ENCODE assay signal across 12 cellular contexts in genomic region chr21:35323947-35324346, GRCh38.
A peak's percentile ranks its signal among the peaks of the same experiment; 100 is the strongest.
DNase-seq lines count a peak whose midpoint lies in the region; ATAC-seq and TF ChIP-seq lines count a peak whose summit lies in the region.
"Had no signal": no experiment of that assay in that cellular context is flagged by ENCODE, and none has a peak within 500 bp of the region (broad histone marks: within the 10 kb centered on the region; RNA-seq: fewer than 3 reads in every experiment).

No MANE protein-coding gene starts in this region.

- H3K14ac ChIP-seq in IMR-90 (replicated peaks; ENCODE audit: low read depth, low read length), result peak overlapping the region; percentile 48; the same call in 1 of the 2 replicates

- CTCF ChIA-PET in IMR-90 (lab: Yijun Ruan, JAX) (no interaction called here), RWPE1 (lab: Yijun Ruan, JAX) (no interaction called here)

- H3K4me3 ChIP-seq in IMR-90 (ENCODE audit: insufficient read depth, low read depth, low read length) (no peak overlapping the region), lower leg skin (ENCODE audit: low read depth, poor library complexity, severe bottlenecking) (no peak overlapping the region), stomach (no peak overlapping the region), MG63 (no peak overlapping the region)
- H3K4me3 ChIP-seq: dorsolateral prefrontal cortex had no signal

- H3K9me3 ChIP-seq in IMR-90 (ENCODE audit: control insufficient read depth, insufficient read depth, low read length) (no peaks in the 10 kb centered on the region), stomach (no peaks in the 10 kb centered on the region), MG63 (no peaks in the 10 kb centered on the region)

- 100% methylated on average over 1 of the region's 9 CpGs; no CpG with 5 or more reads in 1 of the 2 experiments for WGBS in IMR-90 (ENCODE audit: extremely low coverage in 2 of 2, insufficient read length in 1 of 2), 2 experiments
- WGBS in lower leg skin, 2 donors, result 60 to 67% methylated on average over 9 of the region's 9 CpGs
- 51 to 64% (median 62%) methylated on average over 9 of the region's 9 CpGs for WGBS in stomach, 5 donors

- H3K23ac ChIP-seq in IMR-90 (ENCODE audit: low read depth, low read length), result peak overlapping the region; percentile 73

- H3K4me1 ChIP-seq in IMR-90 (ENCODE audit: control insufficient read depth, insufficient read depth, low read length) (peaks cover 11% of the 10 kb centered on the region), stomach (peaks cover 3 to 31% (median 18%) of the 10 kb centered on the region in 4 donors)

- peak overlapping the region; percentile 54; the same call in 1 of the 3 replicates for H2BK15ac ChIP-seq in IMR-90 (ENCODE audit: low read depth, low read length)

- in situ Hi-C loops in IMR-90 (cut with MboI; ENCODE audit: low sequenced_read_pairs), result no loop called here

- H4K5ac ChIP-seq in IMR-90 (ENCODE audit: low read depth, low read length), result no peak overlapping the region; the same call in 1 of the 2 replicates

- dilution Hi-C loops in IMR-90 (cut with HindIII; ENCODE audit: low sequenced_read_pairs, unreplicated experiment), result no loop called here

- no peak overlapping the region for H3K9ac ChIP-seq in IMR-90 (ENCODE audit: low read depth, low read length)

- H3K18ac ChIP-seq in IMR-90 (ENCODE audit: low read depth, low read length), result peak overlapping the region; percentile 90; the same call in 1 of the 2 replicates

- H3K27me3 ChIP-seq in IMR-90 (ENCODE audit: control insufficient read depth, insufficient read depth, low read length), result no peaks in the 10 kb centered on the region
- H3K27me3 ChIP-seq in stomach, result no peaks in the 10 kb centered on the region
- no peaks in the 10 kb centered on the region for H3K27me3 ChIP-seq in MG63

- peak overlapping the region; percentile 61; the same call in 1 of the 2 replicates for H2BK120ac ChIP-seq in IMR-90 (ENCODE audit: low read depth, low read length)

- intact Hi-C loops in IMR-90 (cut with micrococcal nuclease) (no loop called here), lower leg skin (cut with DNase I; ENCODE audit: low total_unique reads) (no loop called here), stomach (cut with DNase I; ENCODE audit: low total_unique reads) (no loop called here)

- H3K9me1 ChIP-seq in IMR-90 (ENCODE audit: insufficient read depth, low read length), result peaks cover 14% of the 10 kb centered on the region; the same call in 1 of the 2 replicates

- H4K91ac ChIP-seq in IMR-90 (ENCODE audit: insufficient read depth, low read depth, low read length), result peak overlapping the region; percentile 47; the same call in 1 of the 2 replicates

- peak overlapping the region; percentile 50 to 52; a peak in 2 of 4 replicates for H4K8ac ChIP-seq in IMR-90 (ENCODE audit: low read depth in 2 of 2, low read length in 2 of 2)

- peak overlapping the region; percentile 9 for H2AFZ ChIP-seq in IMR-90 (replicated peaks; ENCODE audit: low read length, poor library complexity)

- ATAC-seq in IMR-90 (ENCODE audit: low read depth) (peak; percentile 18; the same call in 1 of the 2 replicates), GM21786 (IDR thresholded peaks at IDR 0.05; ENCODE audit: unreplicated experiment) (no peak)
- ATAC-seq: activated naive CD4-positive, alpha-beta T cell treated with anti-CD3 and anti-CD28 coated beads, Interleukin-2, amount 50 U/mL, for 72 hours had no signal

- H3K79me1 ChIP-seq in IMR-90 (ENCODE audit: low read depth in 1 of 2, low read length in 2 of 2), result no peaks in the 10 kb centered on the region

- no peak overlapping the region for H3K4me2 ChIP-seq in IMR-90 (ENCODE audit: low read depth, low read length)

- DNase-seq in IMR-90, result no peak
- DNase-seq in dedifferentiated amniotic fluid mesenchymal stem cell (ENCODE audit: extremely low spot score), result peak; percentile 25
- peak; percentile 38 to 87 for DNase-seq in lower leg skin (ENCODE audit: low spot score in 2 of 2)
- DNase-seq in stomach, result no peak
- no peak for DNase-seq in DMS79 treated with DMSO at 0.1 percent for 48 hours (lab: John Stamatoyannopoulos, UW)
- DNase-seq in RWPE1 (ENCODE audit: low spot score), result no peak
- no peak for DNase-seq in MG63
- DNase-seq: DND-41, dorsolateral prefrontal cortex, HCEC 1CT had no signal

- H2BK5ac ChIP-seq in IMR-90 (ENCODE audit: low read depth, low read length, poor library complexity, severe bottlenecking), result peak overlapping the region; percentile 66

- POLR2A ChIA-PET in IMR-90 (lab: Charles Lee; ENCODE audit: unreplicated experiment) (no interaction called here), RWPE1 (lab: Yijun Ruan, JAX; ENCODE audit: low non-redundant PET) (no interaction called here)

- TF ChIP-seq POLR2A in IMR-90 (IDR thresholded peaks at IDR 0.05; ENCODE audit: low read depth, low read length) (no peak), lower leg skin (IDR thresholded peaks at IDR 0.05) (no peak), stomach (IDR thresholded peaks at IDR 0.05) (no peak)

- 0 out of 2 replicates have a peak overlapping the region, but pooled peaks have one; percentile 68 for H2BK20ac ChIP-seq in IMR-90 (ENCODE audit: low read depth, low read length)

- peak overlapping the region; percentile 38; the same call in 1 of the 2 replicates for H3K56ac ChIP-seq in IMR-90 (ENCODE audit: extremely low read depth, insufficient read depth, low read length)

- BruUV-seq in IMR-90 (replicated peaks; lab: Mats Ljungman, UMichigan), result no TSS peak

- no peak for TF ChIP-seq RAD21 in IMR-90 (IDR thresholded peaks at IDR 0.05; ENCODE audit: low read length)

- TF ChIP-seq CTCF in IMR-90 (conservative IDR thresholded peaks at IDR 0.05; ENCODE audit: low read depth, low read length) (no peak), lower leg skin (IDR thresholded peaks at IDR 0.05) (no peak), stomach (IDR thresholded peaks at IDR 0.05) (no peak), RWPE1 (conservative IDR thresholded peaks at IDR 0.05; ENCODE audit: low read depth) (no peak)

- no peak overlapping the region; the same call in 1 of the 2 replicates for H3K27ac ChIP-seq in IMR-90 (ENCODE audit: insufficient read depth, low read length)
- peak overlapping the region in 4 of 5 donors; percentile 51 to 81 (median 76) for H3K27ac ChIP-seq in stomach
- H3K27ac ChIP-seq in RWPE1, result no peak overlapping the region

- no peaks in the 10 kb centered on the region for H3K36me3 ChIP-seq in IMR-90 (ENCODE audit: control insufficient read depth, insufficient read depth, low read length)
- no peaks in the 10 kb centered on the region for H3K36me3 ChIP-seq in stomach
- H3K36me3 ChIP-seq in MG63, result no peaks in the 10 kb centered on the region

- H2AK5ac ChIP-seq in IMR-90 (ENCODE audit: low read depth, low read length), result 0 out of 2 replicates have a peak overlapping the region, but pooled peaks have one; percentile 27

- peak; percentile 22 for TF ChIP-seq EP300 in stomach (IDR thresholded peaks at IDR 0.05)

- peak overlapping the region; percentile 78 for H3K4ac ChIP-seq in IMR-90 (ENCODE audit: low read depth, low read length)

- H2AK9ac ChIP-seq in IMR-90 (replicated peaks; ENCODE audit: low read depth, low read length, poor library complexity), result no peak overlapping the region

- H4K20me1 ChIP-seq in IMR-90 (ENCODE audit: insufficient read depth, low read length), result no peaks in the 10 kb centered on the region

TF ChIP-seq in IMR-90, 13 proteins besides CTCF, POLR2A, EP300 and RAD21:
- TF ChIP-seq FOS (IDR thresholded peaks at IDR 0.05; ENCODE audit: low read depth, low read length), result no peak
- TF ChIP-seq NFE2L2 (IDR thresholded peaks at IDR 0.05; ENCODE audit: low read depth, low read length), result no peak
- TF ChIP-seq ELK1 (IDR thresholded peaks at IDR 0.05; ENCODE audit: borderline replicate concordance, low read depth, low read length), result no peak
- TF ChIP-seq MAFK (IDR thresholded peaks at IDR 0.05; ENCODE audit: low read depth, low read length), result no peak
- no peak for TF ChIP-seq BHLHE40 (IDR thresholded peaks at IDR 0.05; ENCODE audit: low read depth, low read length)
- no peak for TF ChIP-seq MAZ (IDR thresholded peaks at IDR 0.05; ENCODE audit: borderline replicate concordance, low read depth, low read length)
- TF ChIP-seq MXI1 (IDR thresholded peaks at IDR 0.05; ENCODE audit: borderline replicate concordance, low read depth, low read length), result no peak
- TF ChIP-seq RFX5 (IDR thresholded peaks at IDR 0.05; ENCODE audit: low read depth, low read length), result no peak
- no peak for TF ChIP-seq CHD1 (IDR thresholded peaks at IDR 0.05; ENCODE audit: low read depth, low read length)
- TF ChIP-seq CEBPB (IDR thresholded peaks at IDR 0.05; ENCODE audit: low read depth, low read length), result no peak
- TF ChIP-seq SMC3 (IDR thresholded peaks at IDR 0.05; ENCODE audit: low read depth, low read length), result no peak
- no peak for TF ChIP-seq USF2 (IDR thresholded peaks at IDR 0.05; ENCODE audit: low read depth, low read length)
- no peak for TF ChIP-seq RCOR1 (IDR thresholded peaks at IDR 0.05; ENCODE audit: insufficient replicate concordance, low read length)

Comparison
In these comparisons a context has a peak if more than half of its experiments do, and no peak if none do; other contexts are left out.
1. DNase-seq: peak in dedifferentiated amniotic fluid mesenchymal stem cell (single experiment) and lower leg skin (2 of 2); none in IMR-90 (single experiment), stomach (single experiment), DMS79 treated with DMSO at 0.1 percent for 48 hours (single experiment), RWPE1 (single experiment) and MG63 (single experiment).
2. H3K27ac ChIP-seq: peak in stomach (4 of 5); none in IMR-90 (single experiment) and RWPE1 (single experiment).